Comparison of ENCODE assay signal across 15 cellular contexts in genomic region chrX:776061-776460, GRCh38.
A peak's percentile ranks its signal among the peaks of the same experiment; 100 is the strongest.
DNase-seq lines count a peak whose midpoint lies in the region; ATAC-seq and TF ChIP-seq lines count a peak whose summit lies in the region.
"Had no signal": no experiment of that assay in that cellular context is flagged by ENCODE, and none has a peak within 500 bp of the region (broad histone marks: within the 10 kb centered on the region; RNA-seq: fewer than 3 reads in every experiment).

No MANE protein-coding gene starts in this region.

- H3K9ac ChIP-seq in HCT116 (ENCODE audit: low read length) (no peak overlapping the region), Karpas-422 (ENCODE audit: low read length) (no peak overlapping the region)

- RAD21 ChIA-PET in HCT116 (lab: Charles Lee; ENCODE audit: low non-redundant PET in 1 of 2, low total read pairs in 2 of 2, uncharacterized antibody in 2 of 2, unreplicated experiment in 2 of 2): no interaction called here

- no peak overlapping the region for H3K27ac ChIP-seq in HCT116 (ENCODE audit: low read depth, low read length)
- peak overlapping the region; percentile 49 for H3K27ac ChIP-seq in hepatocyte
- no peak overlapping the region for H3K27ac ChIP-seq in Karpas-422 (ENCODE audit: low read length)

- H4K20me1 ChIP-seq in HCT116 (ENCODE audit: insufficient read depth) (no peaks in the 10 kb centered on the region), hepatocyte (ENCODE audit: insufficient read depth, poor library complexity, severe bottlenecking) (no peaks in the 10 kb centered on the region), Karpas-422 (ENCODE audit: insufficient read depth, low read depth, low read length) (no peaks in the 10 kb centered on the region)

- H3K9me2 ChIP-seq in HCT116 (ENCODE audit: insufficient read depth) (no peaks in the 10 kb centered on the region), hepatocyte (replicated peaks; ENCODE audit: insufficient read depth) (no peaks in the 10 kb centered on the region), Karpas-422 (replicated peaks; ENCODE audit: insufficient read depth, low read length) (no peaks in the 10 kb centered on the region)

- H3K4me1 ChIP-seq in HCT116 (ENCODE audit: control insufficient read depth in 1 of 2, insufficient read depth in 2 of 2, low read length in 2 of 2) (peaks cover 8 to 20% of the 10 kb centered on the region in 2 experiments; a peak in 3 of 4 replicates), hepatocyte (ENCODE audit: insufficient read depth) (no peaks in the 10 kb centered on the region), Karpas-422 (ENCODE audit: low read length) (peaks cover 19% of the 10 kb centered on the region)
- H3K4me1 ChIP-seq: HAP-1 had no signal

- H3K4me2 ChIP-seq in HCT116 (ENCODE audit: low read length) (peak overlapping the region; percentile 71), hepatocyte (peak overlapping the region; percentile 50), Karpas-422 (ENCODE audit: low read depth, low read length, poor library complexity, severe bottlenecking) (no peak overlapping the region)

- no peaks in the 10 kb centered on the region for H3K36me3 ChIP-seq in HCT116 (ENCODE audit: control insufficient read depth in 1 of 2, insufficient read depth in 2 of 2, low read length in 2 of 2)
- H3K36me3 ChIP-seq in hepatocyte (replicated peaks; ENCODE audit: insufficient read depth, low read depth): no peaks in the 10 kb centered on the region
- H3K36me3 ChIP-seq in Karpas-422 (ENCODE audit: insufficient read depth, low read length): no peaks in the 10 kb centered on the region
- H3K36me3 ChIP-seq: HAP-1 had no signal

- TF ChIP-seq CTCF in HCT116 (IDR thresholded peaks at IDR 0.05 in 2 of 3, conservative IDR thresholded peaks at IDR 0.05 in 1 of 3; ENCODE audit: borderline replicate concordance in 1 of 3, insufficient read depth in 1 of 3, low read depth in 2 of 3, low read length in 2 of 3) (no peak), hepatocyte (IDR thresholded peaks at IDR 0.05; ENCODE audit: poor library complexity) (no peak)

- peak; percentile 28 for DNase-seq in ELF-1 (ENCODE audit: low read depth, low spot score)
- DNase-seq in HCT116 (ENCODE audit: low read depth, low spot score): no peak
- DNase-seq in hepatocyte (ENCODE audit: low spot score): no peak
- DNase-seq in posterior vena cava (ENCODE audit: low spot score): peak; percentile 32
- DNase-seq in NCI-H1417 (lab: John Stamatoyannopoulos, UW): no peak
- no peak for DNase-seq in activated effector memory CD4-positive, alpha-beta T cell treated with Interleukin-2 at 50 U/mL for 16 hours
- DNase-seq in NCI-H128 (lab: John Stamatoyannopoulos, UW; ENCODE audit: unreplicated experiment): no peak
- DNase-seq in Karpas-422: no peak
- DNase-seq: CD8-positive, alpha-beta T cell; COR-L47; DMS53; GOT3; HFFc6 had no signal

- H2AFZ ChIP-seq in HCT116 (ENCODE audit: low read depth, low read length, poor library complexity, severe bottlenecking) (peak overlapping the region; percentile 3), hepatocyte (no peak overlapping the region), Karpas-422 (ENCODE audit: low read length) (no peak overlapping the region)

- TF ChIP-seq POLR2A in HCT116 (IDR thresholded peaks at IDR 0.05; ENCODE audit: borderline replicate concordance, extremely low read depth, insufficient read depth, insufficient read length): no peak

- TF ChIP-seq RAD21 in HCT116 (IDR thresholded peaks at IDR 0.05; ENCODE audit: low read depth): no peak

- 68% methylated on average over 9 of the region's 9 CpGs for WGBS in hepatocyte (ENCODE audit: low lambda C conversion rate, missing lambda C conversion rate)

- no peaks in the 10 kb centered on the region for H3K9me3 ChIP-seq in HCT116 (ENCODE audit: control insufficient read depth in 1 of 2, insufficient read depth in 1 of 2, low read depth in 1 of 2, low read length in 2 of 2)
- no peaks in the 10 kb centered on the region for H3K9me3 ChIP-seq in hepatocyte (ENCODE audit: low read depth)
- no peaks in the 10 kb centered on the region for H3K9me3 ChIP-seq in Karpas-422 (ENCODE audit: low read length)
- H3K9me3 ChIP-seq: HAP-1 had no signal

- H3K27me3 ChIP-seq in HCT116 (ENCODE audit: insufficient read depth, low read length): no peaks in the 10 kb centered on the region
- no peaks in the 10 kb centered on the region for H3K27me3 ChIP-seq in hepatocyte
- no peaks in the 10 kb centered on the region for H3K27me3 ChIP-seq in Karpas-422 (ENCODE audit: low read length)

- H3K4me3 ChIP-seq in HCT116 (replicated peaks in 1 of 2; ENCODE audit: low read depth in 1 of 2, low read length in 2 of 2): peak overlapping the region in 1 of 2 experiments; percentile 43; a peak in 2 of 4 replicates
- no peak overlapping the region for H3K4me3 ChIP-seq in hepatocyte
- no peak overlapping the region for H3K4me3 ChIP-seq in Karpas-422 (ENCODE audit: low read length)
- H3K4me3 ChIP-seq: HAP-1 had no signal

- no TSS peak for BruUV-seq in HCT116 (replicated peaks; lab: Mats Ljungman, UMichigan)

- POLR2A ChIA-PET in HCT116 (lab: Charles Lee): no interaction called here

- CTCF ChIA-PET in HCT116 (lab: Charles Lee): no interaction called here

- intact Hi-C loops in HCT116 (cut with micrococcal nuclease) (no loop called here), posterior vena cava (cut with DNase I) (no loop called here)

- ATAC-seq in HCT116: peak; percentile 52; the same call in 1 of the 2 replicates
- ATAC-seq: CD8-positive, alpha-beta T cell; HepG2 had no signal

- H3K79me2 ChIP-seq in HCT116 (ENCODE audit: insufficient read depth, low read length): no peaks in the 10 kb centered on the region
- H3K79me2 ChIP-seq in hepatocyte: no peaks in the 10 kb centered on the region
- no peaks in the 10 kb centered on the region for H3K79me2 ChIP-seq in Karpas-422 (ENCODE audit: low read length)

TF ChIP-seq in HCT116, 20 proteins besides CTCF, POLR2A, EP300 and RAD21:
- no peak for TF ChIP-seq EZH2phosphoT487 (IDR thresholded peaks at IDR 0.05; ENCODE audit: borderline replicate concordance)
- TF ChIP-seq ZBTB33 (IDR thresholded peaks at IDR 0.05; ENCODE audit: extremely low read depth, insufficient replicate concordance, low read length): no peak
- TF ChIP-seq ZFX (IDR thresholded peaks at IDR 0.05): no peak
- TF ChIP-seq, protein P1, sequence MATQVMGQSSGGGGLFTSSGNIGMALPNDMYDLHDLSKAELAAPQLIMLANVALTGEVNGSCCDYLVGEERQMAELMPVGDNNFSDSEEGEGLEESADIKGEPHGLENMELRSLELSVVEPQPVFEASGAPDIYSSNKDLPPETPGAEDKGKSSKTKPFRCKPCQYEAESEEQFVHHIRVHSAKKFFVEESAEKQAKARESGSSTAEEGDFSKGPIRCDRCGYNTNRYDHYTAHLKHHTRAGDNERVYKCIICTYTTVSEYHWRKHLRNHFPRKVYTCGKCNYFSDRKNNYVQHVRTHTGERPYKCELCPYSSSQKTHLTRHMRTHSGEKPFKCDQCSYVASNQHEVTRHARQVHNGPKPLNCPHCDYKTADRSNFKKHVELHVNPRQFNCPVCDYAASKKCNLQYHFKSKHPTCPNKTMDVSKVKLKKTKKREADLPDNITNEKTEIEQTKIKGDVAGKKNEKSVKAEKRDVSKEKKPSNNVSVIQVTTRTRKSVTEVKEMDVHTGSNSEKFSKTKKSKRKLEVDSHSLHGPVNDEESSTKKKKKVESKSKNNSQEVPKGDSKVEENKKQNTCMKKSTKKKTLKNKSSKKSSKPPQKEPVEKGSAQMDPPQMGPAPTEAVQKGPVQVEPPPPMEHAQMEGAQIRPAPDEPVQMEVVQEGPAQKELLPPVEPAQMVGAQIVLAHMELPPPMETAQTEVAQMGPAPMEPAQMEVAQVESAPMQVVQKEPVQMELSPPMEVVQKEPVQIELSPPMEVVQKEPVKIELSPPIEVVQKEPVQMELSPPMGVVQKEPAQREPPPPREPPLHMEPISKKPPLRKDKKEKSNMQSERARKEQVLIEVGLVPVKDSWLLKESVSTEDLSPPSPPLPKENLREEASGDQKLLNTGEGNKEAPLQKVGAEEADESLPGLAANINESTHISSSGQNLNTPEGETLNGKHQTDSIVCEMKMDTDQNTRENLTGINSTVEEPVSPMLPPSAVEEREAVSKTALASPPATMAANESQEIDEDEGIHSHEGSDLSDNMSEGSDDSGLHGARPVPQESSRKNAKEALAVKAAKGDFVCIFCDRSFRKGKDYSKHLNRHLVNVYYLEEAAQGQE (IDR thresholded peaks at IDR 0.05; ENCODE audit: low read depth): no peak
- no peak for TF ChIP-seq SIN3A (IDR thresholded peaks at IDR 0.05; ENCODE audit: low read depth)
- TF ChIP-seq CBX3 (IDR thresholded peaks at IDR 0.05; ENCODE audit: low read depth): no peak
- TF ChIP-seq YY1 (IDR thresholded peaks at IDR 0.05; ENCODE audit: extremely low read depth, insufficient replicate concordance, low read depth, low read length): no peak

Comparison
In these comparisons a context has a peak if more than half of its experiments do, and no peak if none do; other contexts are left out.
1. DNase-seq: peak in ELF-1 (single experiment) and posterior vena cava (single experiment); none in HCT116 (single experiment), hepatocyte (single experiment), NCI-H1417 (0 of 3), activated effector memory CD4-positive, alpha-beta T cell treated with Interleukin-2 at 50 U/mL for 16 hours (single experiment), NCI-H128 (single experiment) and Karpas-422 (single experiment).